In the genomic region with DNA sequence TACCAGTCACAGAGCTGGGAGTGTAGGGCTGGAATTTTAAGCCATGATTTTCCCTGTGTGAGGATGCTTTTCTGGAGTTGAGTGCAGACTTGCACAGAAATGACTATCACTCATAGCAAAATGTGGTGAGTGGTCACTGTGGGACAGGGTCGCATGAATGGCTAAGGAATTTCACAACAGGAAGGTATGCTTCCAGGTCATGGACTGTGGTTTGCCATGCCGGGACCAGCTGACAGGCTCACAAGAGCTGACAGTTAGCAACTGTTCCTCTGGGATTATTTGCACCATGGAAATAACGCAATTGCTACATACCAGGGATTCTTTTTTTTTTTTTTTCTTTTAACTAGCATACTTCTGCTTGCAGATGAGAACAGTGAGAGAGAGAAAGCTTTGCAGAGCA, we compare ENCODE assay signal across 12 cellular contexts. TPM values are rescaled to one million over a fixed set of nuclear protein-coding genes. Genes with fewer than 3 reads are reported as not detected.
DNase-seq lines count a peak whose midpoint lies in the region; ATAC-seq and TF ChIP-seq lines count a peak whose summit lies in the region.
"Had no signal": no experiment of that assay in that cellular context is flagged by ENCODE, and none has a peak within 500 bp of the region (broad histone marks: within the 10 kb centered on the region; RNA-seq: fewer than 3 reads in every experiment).

No MANE protein-coding gene starts in this region.

- TF ChIP-seq CTCF in fibroblast of lung (conservative IDR thresholded peaks at IDR 0.05 in 1 of 2, IDR thresholded peaks at IDR 0.05 in 1 of 2; ENCODE audit: low read depth in 1 of 2, low read length in 2 of 2) (no peak), psoas muscle (IDR thresholded peaks at IDR 0.05) (no peak), GM13977 (IDR thresholded peaks at IDR 0.05; ENCODE audit: extremely low read depth, insufficient read depth, missing control alignments) (no peak)

- WGBS in psoas muscle, 3 donors = 19 to 21% (median 19%) methylated on average over 3 of the region's 3 CpGs

- H3K79me2 ChIP-seq in fibroblast of lung (ENCODE audit: control insufficient read depth, insufficient read depth, low read length) = no peaks in the 10 kb centered on the region

- no peak overlapping the region for H2AFZ ChIP-seq in fibroblast of lung (ENCODE audit: low read length)

- H4K20me1 ChIP-seq in fibroblast of lung (ENCODE audit: control insufficient read depth, extremely low read depth, insufficient read depth, low read length) = no peaks in the 10 kb centered on the region

- H3K27me3 ChIP-seq in fibroblast of lung (ENCODE audit: control insufficient read depth, insufficient read depth, low read length) (no peaks in the 10 kb centered on the region), psoas muscle (ENCODE audit: insufficient read depth in 3 of 3, low read length in 2 of 3) (no peaks in the 10 kb centered on the region)
- H3K27me3 ChIP-seq: heart left ventricle had no signal

- ATAC-seq in SK-N-SH treated with all-trans-retinoic acid at 6 μM for 48 hours = peak; percentile 43
- ATAC-seq in psoas muscle = no peak
- ATAC-seq in GM21737 (IDR thresholded peaks at IDR 0.05; ENCODE audit: unreplicated experiment) = no peak
- ATAC-seq in HG03097 (IDR thresholded peaks at IDR 0.05; ENCODE audit: low FRiP score, unreplicated experiment) = no peak
- ATAC-seq: heart left ventricle had no signal

- intact Hi-C loops in psoas muscle (cut with DNase I) = loop anchor here in 1 of 2 donors (10.0 kb wide), 1 partner anchor 347 kb away; no protein-coding TSS in a partner anchor

- no peak overlapping the region for H3K4me2 ChIP-seq in fibroblast of lung (ENCODE audit: extremely low read depth, insufficient read depth, low read length)

- no peak overlapping the region for H3K4me3 ChIP-seq in fibroblast of lung (replicated peaks in 1 of 4; ENCODE audit: control extremely low read depth in 1 of 4, insufficient read depth in 1 of 4, low read depth in 3 of 4, low read length in 4 of 4)
- no peak overlapping the region for H3K4me3 ChIP-seq in psoas muscle
- H3K4me3 ChIP-seq: heart left ventricle had no signal

- no peak overlapping the region for H3K27ac ChIP-seq in fibroblast of lung (ENCODE audit: insufficient read depth, low read length)
- H3K27ac ChIP-seq in psoas muscle = no peak overlapping the region
- H3K27ac ChIP-seq: heart left ventricle, RWPE1 had no signal

- H3K4me1 ChIP-seq in fibroblast of lung (ENCODE audit: control insufficient read depth, extremely low read depth, insufficient read depth, low read length) = peaks cover 3% of the 10 kb centered on the region
- H3K4me1 ChIP-seq in psoas muscle = peaks cover 8% of the 10 kb centered on the region

- no peak overlapping the region for H3K9ac ChIP-seq in fibroblast of lung (ENCODE audit: insufficient read depth, low read length)

- no peaks in the 10 kb centered on the region for H3K9me3 ChIP-seq in fibroblast of lung (ENCODE audit: control insufficient read depth, insufficient read depth, low read depth, low read length)
- H3K9me3 ChIP-seq in psoas muscle = no peaks in the 10 kb centered on the region
- H3K9me3 ChIP-seq: heart left ventricle had no signal

- DNase-seq in EL (peak; percentile 85), fibroblast of lung (ENCODE audit: low read depth in 2 of 2) (peak; percentile 68 to 94), psoas muscle (peak; percentile 28 to 60), GM13977 (ENCODE audit: low spot score) (no peak)
- DNase-seq in activated CD4-positive, alpha-beta T cell treated with anti-CD3 and anti-CD28 coated beads, Interleukin-2, amount 50 U/mL, for 1 hour = no peak
- DNase-seq: H7, heart left ventricle, NCI-H2029 had no signal

- in situ Hi-C loops in GM13977 (cut with MboI; ENCODE audit: low pct_unique_long_range_greater_than_20kb, low sequenced_read_pairs, unreplicated experiment) = no loop called here

- H3K36me3 ChIP-seq in fibroblast of lung (ENCODE audit: control insufficient read depth, insufficient read depth, low read length) (no peaks in the 10 kb centered on the region), psoas muscle (ENCODE audit: insufficient read depth in 1 of 2, low read depth in 1 of 2) (no peaks in the 10 kb centered on the region)
- H3K36me3 ChIP-seq: heart left ventricle had no signal

TF ChIP-seq in SK-N-SH treated with all-trans-retinoic acid at 6 μM for 48 hours, 23 proteins besides CTCF, POLR2A, EP300 and RAD21:
- TF ChIP-seq ARNTL (CRISPR knock-in tag; IDR thresholded peaks at IDR 0.05; ENCODE audit: borderline replicate concordance, low read depth) (no peak), ISL1 (CRISPR knock-in tag; IDR thresholded peaks at IDR 0.05) (peak; percentile 52; the same call in 1 of the 2 replicates)

RNA-seq across cellular contexts. Expression of gene UXS1, which starts 3.8 kb away (rescaled TPM):
- total RNA-seq in fibroblast of lung = 18.5 and 23.1 TPM in 2 replicates
- 50.7 and 59.8 TPM in 2 replicates for polyA plus RNA-seq in fibroblast of lung
- polyA plus RNA-seq in fibroblast of lung (2012) = 41.5 and 51.1 TPM in 2 replicates
- 39.5 and 122 TPM in 2 replicates for polyA minus RNA-seq in fibroblast of lung (ENCODE audit: low replicate concordance)
- total RNA-seq in psoas muscle = 10 to 100 TPM; 12.2 to 24.7 (median 21.1) TPM
- 10 to 100 TPM; 18.2 to 36.0 (median 28.9) TPM for polyA plus RNA-seq in psoas muscle

Comparison
In these comparisons a context has a peak if more than half of its experiments do, and no peak if none do; other contexts are left out.
1. DNase-seq: peak in EL (single experiment), fibroblast of lung (2 of 2) and psoas muscle (2 of 2); none in GM13977 (single experiment) and activated CD4-positive, alpha-beta T cell treated with anti-CD3 and anti-CD28 coated beads, Interleukin-2, amount 50 U/mL, for 1 hour (single experiment).